In the genomic region with DNA sequence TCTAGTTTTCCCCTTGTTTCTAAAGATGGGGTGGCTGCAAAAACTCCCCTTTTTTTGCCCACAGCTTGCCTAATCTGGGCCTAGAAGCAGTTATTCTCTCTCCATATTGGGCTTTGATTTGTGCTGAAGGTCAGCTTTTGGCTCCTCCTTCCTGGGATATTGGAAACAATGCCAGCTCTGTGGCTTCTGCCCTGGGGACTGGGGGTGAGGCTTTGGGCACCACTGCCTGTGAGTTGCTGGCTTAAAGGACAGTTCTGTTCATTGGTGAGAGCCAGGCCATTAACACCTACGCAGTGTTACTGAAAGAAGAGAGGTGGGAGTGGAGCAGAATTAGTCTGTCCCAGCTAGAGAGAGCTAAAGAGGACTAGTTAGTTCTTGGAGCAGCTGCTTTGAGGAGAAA, we compare ENCODE assay signal across 14 cellular contexts. TPM values are rescaled to one million over a fixed set of nuclear protein-coding genes. Genes with fewer than 3 reads are reported as not detected.
DNase-seq lines count a peak whose midpoint lies in the region; ATAC-seq and TF ChIP-seq lines count a peak whose summit lies in the region.
"Had no signal": no experiment of that assay in that cellular context is flagged by ENCODE, and none has a peak within 500 bp of the region (broad histone marks: within the 10 kb centered on the region; RNA-seq: fewer than 3 reads in every experiment).

No MANE protein-coding gene starts in this region.

- TF ChIP-seq POLR2A in thyroid gland (IDR thresholded peaks at IDR 0.05), result no peak

- H3K27me3 ChIP-seq in MG63, result no peaks in the 10 kb centered on the region
- no peaks in the 10 kb centered on the region for H3K27me3 ChIP-seq in BE2C
- H3K27me3 ChIP-seq in thyroid gland, result no peaks in the 10 kb centered on the region
- H3K27me3 ChIP-seq: esophagus squamous epithelium had no signal

- H3K4me1 ChIP-seq in mesodermal cell (ENCODE audit: control insufficient read depth, insufficient read depth, low read length, poor library complexity, severe bottlenecking), result peaks cover 14% of the 10 kb centered on the region
- H3K4me1 ChIP-seq in BE2C, result no peaks in the 10 kb centered on the region; the same call in 1 of the 2 replicates
- H3K4me1 ChIP-seq in thyroid gland, result peaks cover 7 to 12% of the 10 kb centered on the region in 2 donors

- H3K9me3 ChIP-seq in MG63, result no peaks in the 10 kb centered on the region
- no peaks in the 10 kb centered on the region for H3K9me3 ChIP-seq in mesodermal cell (ENCODE audit: control insufficient read depth, low read length)
- no peaks in the 10 kb centered on the region for H3K9me3 ChIP-seq in BE2C
- H3K9me3 ChIP-seq in thyroid gland, result no peaks in the 10 kb centered on the region
- H3K9me3 ChIP-seq: esophagus squamous epithelium had no signal

- WGBS in mesodermal cell (ENCODE audit: insufficient coverage in 2 of 2), 2 experiments, result 67 to 80% methylated on average over 1 of the region's 1 CpG
- 82 to 93% methylated on average over 1 of the region's 1 CpG for WGBS in thyroid gland, 2 donors

- peak; percentile 36 for DNase-seq in MG63
- peak; percentile 48 for DNase-seq in ecto neural progenitor cell (ENCODE audit: low spot score)
- peak in 34 of 49 donors; percentile 1 to 54 (median 15) for DNase-seq in substantia nigra (lab: John Stamatoyannopoulos, UW)
- no peak for DNase-seq in BE2C
- no peak for DNase-seq in SK-N-DZ (ENCODE audit: low spot score)
- no peak for DNase-seq in thyroid gland
- DNase-seq: activated CD8-positive, alpha-beta memory T cell treated with anti-CD3 and anti-CD28 coated beads, Interleukin-2, amount 50 U/mL, for 48 hours; esophagus squamous epithelium; NCI-H2107; retina; WERI-Rb-1 had no signal

- intact Hi-C loops in thyroid gland (cut with DNase I), result no loop called here

- H3K36me3 ChIP-seq in MG63 (peaks cover 9% of the 10 kb centered on the region; the same call in 1 of the 2 replicates), mesodermal cell (ENCODE audit: control insufficient read depth, insufficient read depth, low read length) (peaks cover 18% of the 10 kb centered on the region), BE2C (peaks cover 5% of the 10 kb centered on the region), thyroid gland (no peaks in the 10 kb centered on the region)

- ATAC-seq in HG03097 (IDR thresholded peaks at IDR 0.05; ENCODE audit: low FRiP score, unreplicated experiment), result no peak

- no peak overlapping the region for H3K4me3 ChIP-seq in MG63
- H3K4me3 ChIP-seq in mesodermal cell (ENCODE audit: extremely low read depth, insufficient read depth, low read length, poor library complexity, severe bottlenecking), result no peak overlapping the region
- H3K4me3 ChIP-seq in BE2C (ENCODE audit: low read depth, low read length), result no peak overlapping the region
- H3K4me3 ChIP-seq in thyroid gland (replicated peaks in 1 of 3), result no peak overlapping the region
- H3K4me3 ChIP-seq: coronary artery, esophagus squamous epithelium had no signal

- H3K27ac ChIP-seq in mesodermal cell (ENCODE audit: low read depth, low read length, severe bottlenecking) (peak overlapping the region; percentile 24), substantia nigra (ENCODE audit: low read depth, low read length, poor library complexity, severe bottlenecking) (peak overlapping the region; percentile 58), thyroid gland (no peak overlapping the region)
- H3K27ac ChIP-seq: esophagus squamous epithelium, WERI-Rb-1 had no signal

- no peak for TF ChIP-seq CTCF in BE2C (IDR thresholded peaks at IDR 0.05; ENCODE audit: low read depth, low read length)
- TF ChIP-seq CTCF in thyroid gland (IDR thresholded peaks at IDR 0.05), result no peak

RNA-seq across cellular contexts. Expression of a gene that starts 4.3 kb away (rescaled TPM):
- 16.0 and 25.2 TPM in 2 replicates for total RNA-seq in MG63 (2014; rRNA removed; shearing (Covaris generic); ENCODE audit: low replicate concordance)
- polyA plus RNA-seq in mesodermal cell (2013, experiment 1 of 2), result 23.2 TPM
- 26.2 TPM for polyA plus RNA-seq in mesodermal cell (2013, experiment 2 of 2)
- polyA plus RNA-seq in BE2C (2012; ENCODE audit: insufficient read depth, insufficient read length, low read depth), result 5.4 TPM
- polyA plus RNA-seq in SK-N-DZ (2014; cell fraction: cytosol; rRNA removed), result 10.1 and 11.7 TPM in 2 replicates
- polyA plus RNA-seq in SK-N-DZ (2014; cell fraction: nucleus; rRNA removed), result 2.0 and 3.6 TPM in 2 replicates
- total RNA-seq in thyroid gland, result 10 to 100 TPM; 10.7 to 14.9 (median 13.7) TPM

RNA-seq across cellular contexts. Expression of a gene that starts 17.6 kb away (rescaled TPM):
- total RNA-seq in MG63 (2014; rRNA removed; shearing (Covaris generic); ENCODE audit: low replicate concordance), result 2.9 and 4.5 TPM in 2 replicates
- polyA plus RNA-seq in mesodermal cell (2013, experiment 1 of 2), result 9.4 TPM
- polyA plus RNA-seq in mesodermal cell (2013, experiment 2 of 2), result 7.9 TPM
- 3.4 TPM for polyA plus RNA-seq in BE2C (2012; ENCODE audit: insufficient read depth, insufficient read length, low read depth)
- polyA plus RNA-seq in SK-N-DZ (2014; cell fraction: cytosol; rRNA removed), result 4.3 and 4.7 TPM in 2 replicates
- 22.5 and 31.2 TPM in 2 replicates for polyA plus RNA-seq in SK-N-DZ (2014; cell fraction: nucleus; rRNA removed)
- total RNA-seq in thyroid gland, result 10 to 100 TPM; 32.8 to 49.3 (median 37.3) TPM

Comparison
In these comparisons a context has a peak if more than half of its experiments do, and no peak if none do; other contexts are left out.
1. DNase-seq: peak in MG63 (single experiment), ecto neural progenitor cell (single experiment) and substantia nigra (34 of 49); none in BE2C (single experiment), SK-N-DZ (single experiment) and thyroid gland (0 of 2).
2. H3K27ac ChIP-seq: peak in mesodermal cell (single experiment) and substantia nigra (single experiment); none in thyroid gland (0 of 3).